In the genomic region with DNA sequence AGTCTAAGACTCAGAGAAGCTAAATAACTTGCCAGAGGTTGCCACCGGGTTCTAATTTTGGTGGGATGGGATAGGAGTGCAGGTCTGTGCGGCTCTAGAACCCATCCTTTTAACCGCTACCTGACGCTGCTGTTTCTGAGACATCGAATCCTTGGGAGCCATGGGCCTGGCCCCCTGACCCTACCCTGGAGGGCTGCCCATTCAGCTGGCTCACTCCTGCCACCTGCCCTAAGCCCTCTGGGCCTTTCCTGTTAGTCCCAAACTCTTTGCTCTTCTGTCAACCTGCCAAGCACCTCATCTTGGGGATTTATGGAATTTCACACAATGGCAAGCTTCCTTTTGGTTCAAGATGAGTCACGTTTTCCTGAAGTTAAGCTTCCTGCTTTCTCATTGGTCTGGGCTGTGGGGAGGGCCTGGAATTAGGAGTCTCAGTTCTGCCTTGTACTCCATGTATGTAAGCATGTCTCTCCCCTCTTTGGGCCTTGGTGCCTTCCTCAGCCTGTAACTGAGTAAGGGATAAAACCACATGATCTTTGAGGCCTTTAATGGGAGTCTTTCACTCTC, we compare ENCODE assay signal across 36 cellular contexts. TPM values are rescaled to one million over a fixed set of nuclear protein-coding genes. Genes with fewer than 3 reads are reported as not detected.
DNase-seq lines count a peak whose midpoint lies in the region; ATAC-seq, FAIRE-seq and TF ChIP-seq lines count a peak whose summit lies in the region.
"Had no signal": no experiment of that assay in that cellular context is flagged by ENCODE, and none has a peak within 500 bp of the region (broad histone marks: within the 10 kb centered on the region; RNA-seq: fewer than 3 reads in every experiment).

No MANE protein-coding gene starts in this region.

- H3K36me3 Mint-ChIP-seq in natural killer cell: no peaks in the 10 kb centered on the region
- H3K36me3 Mint-ChIP-seq: activated CD8-positive, alpha-beta memory T cell treated with anti-CD3 and anti-CD28 coated beads, Interleukin-2, amount 10 ng/mL, durations not matched to agents 7 days and 5 days; CD4-positive, alpha-beta memory T cell; mesothelial cell of epicardium; naive thymus-derived CD4-positive, alpha-beta T cell; WTC11 had no signal

- no peak overlapping the region for H3K4me2 ChIP-seq in keratinocyte (ENCODE audit: control insufficient read depth, extremely low read depth, insufficient read depth, low read depth, low read length)
- H3K4me2 ChIP-seq: hepatocyte had no signal

- POLR2A ChIA-PET in A673 (lab: Charles Lee; ENCODE audit: low non-redundant PET): no interaction called here

- no peak overlapping the region for H3K27ac ChIP-seq in A673 (ENCODE audit: low read depth, low read length, poor library complexity, severe bottlenecking)
- H3K27ac ChIP-seq in keratinocyte (ENCODE audit: control insufficient read depth, insufficient read depth, low read length): no peak overlapping the region
- H3K27ac ChIP-seq: brain microvascular endothelial cell, gastrocnemius medialis, hepatocyte, SJCRH30, thoracic aorta, vagina had no signal

- H3K4me3 ChIP-seq in A673 (ENCODE audit: low read depth, low read length, poor library complexity, severe bottlenecking) (no peak overlapping the region), cardiac fibroblast (replicated peaks in 1 of 2; ENCODE audit: low read depth in 2 of 2, low read length in 2 of 2) (no peak overlapping the region), keratinocyte (ENCODE audit: control insufficient read depth in 2 of 3, extremely low read depth in 1 of 3, insufficient read depth in 2 of 3, low read depth in 1 of 3, low read length in 3 of 3) (no peak overlapping the region)
- H3K4me3 ChIP-seq: gastrocnemius medialis, hepatocyte, SJCRH30, thoracic aorta, vagina had no signal

- no peaks in the 10 kb centered on the region for H3K4me1 ChIP-seq in A673 (ENCODE audit: insufficient read depth, low read length, poor library complexity, severe bottlenecking)
- peaks cover 19% of the 10 kb centered on the region for H3K4me1 ChIP-seq in keratinocyte (ENCODE audit: control insufficient read depth, extremely low read depth, insufficient read depth, low read length)
- H3K4me1 ChIP-seq: gastrocnemius medialis, SJCRH30 had no signal

- dilution Hi-C loops in keratinocyte (cut with MboI; ENCODE audit: extremely low pct_ligation_motif_present, low sequenced_read_pairs): no loop called here

- H4K20me1 ChIP-seq in keratinocyte (ENCODE audit: control insufficient read depth, extremely low read depth, insufficient read depth, low read length): peaks cover 6% of the 10 kb centered on the region

- no peaks in the 10 kb centered on the region for H3K9me3 Mint-ChIP-seq in natural killer cell
- H3K9me3 Mint-ChIP-seq: activated CD4-positive, alpha-beta T cell treated with anti-CD3 and anti-CD28 coated beads, Interleukin-2, amount 10 ng/mL, durations not matched to agents 7 days and 5 days; CD4-positive, alpha-beta memory T cell; mesothelial cell of epicardium; WTC11 had no signal

- H3K9ac ChIP-seq in keratinocyte (ENCODE audit: control insufficient read depth, extremely low read depth, insufficient read depth, low read length): no peak overlapping the region

- H3K4me3 Mint-ChIP-seq in natural killer cell: no peak overlapping the region
- H3K4me3 Mint-ChIP-seq: activated CD4-positive, alpha-beta T cell treated with anti-CD3 and anti-CD28 coated beads, Interleukin-2, amount 10 ng/mL, durations not matched to agents 7 days and 5 days; activated CD8-positive, alpha-beta memory T cell treated with anti-CD3 and anti-CD28 coated beads, Interleukin-2, amount 10 ng/mL, durations not matched to agents 7 days and 5 days; CD4-positive, alpha-beta memory T cell; mesothelial cell of epicardium; naive thymus-derived CD4-positive, alpha-beta T cell; WTC11 had no signal

- H3K27me3 ChIP-seq in A673 (replicated peaks; ENCODE audit: insufficient read depth, low read depth, low read length, poor library complexity) (no peaks in the 10 kb centered on the region), keratinocyte (ENCODE audit: control insufficient read depth, extremely low read depth, insufficient read depth, low read length) (peaks cover 4% of the 10 kb centered on the region)
- H3K27me3 ChIP-seq: brain microvascular endothelial cell, gastrocnemius medialis, SJCRH30, vagina had no signal

- no peak overlapping the region for H3K27ac Mint-ChIP-seq in natural killer cell
- H3K27ac Mint-ChIP-seq: activated CD4-positive, alpha-beta T cell treated with anti-CD3 and anti-CD28 coated beads, Interleukin-2, amount 10 ng/mL, durations not matched to agents 7 days and 5 days; activated CD8-positive, alpha-beta memory T cell treated with anti-CD3 and anti-CD28 coated beads, Interleukin-2, amount 10 ng/mL, durations not matched to agents 7 days and 5 days; CD4-positive, alpha-beta memory T cell; mesothelial cell of epicardium; naive thymus-derived CD4-positive, alpha-beta T cell; WTC11 had no signal

- peak; percentile 43 for FAIRE-seq in keratinocyte (lab: Jason Lieb, UNC)
- FAIRE-seq: A204.1, colon, GM19239 had no signal

- no peaks in the 10 kb centered on the region for H3K9me1 ChIP-seq in keratinocyte (ENCODE audit: control insufficient read depth, extremely low read depth, insufficient read depth, low read length)

- no peak for TF ChIP-seq CTCF in A673 (conservative IDR thresholded peaks at IDR 0.05; ENCODE audit: low read depth, low read length)
- TF ChIP-seq CTCF in cardiac fibroblast (IDR thresholded peaks at IDR 0.05; ENCODE audit: low read depth, low read length): no peak
- no peak for TF ChIP-seq CTCF in keratinocyte (optimal IDR thresholded peaks at IDR 0.05 in 1 of 3, IDR thresholded peaks at IDR 0.05 in 1 of 3, conservative IDR thresholded peaks at IDR 0.05 in 1 of 3; ENCODE audit: extremely low read depth in 1 of 3, insufficient read depth in 2 of 3, low read length in 3 of 3)
- TF ChIP-seq CTCF in natural killer cell (IDR thresholded peaks at IDR 0.05): no peak

- H3K4me1 Mint-ChIP-seq in natural killer cell: peaks cover 0 to 4% of the 10 kb centered on the region in 2 donors
- H3K4me1 Mint-ChIP-seq: activated CD4-positive, alpha-beta T cell treated with anti-CD3 and anti-CD28 coated beads, Interleukin-2, amount 10 ng/mL, durations not matched to agents 7 days and 5 days; mesothelial cell of epicardium had no signal

- H3K9me3 ChIP-seq in A673 (ENCODE audit: low read depth, low read length, poor library complexity, severe bottlenecking) (no peaks in the 10 kb centered on the region), keratinocyte (ENCODE audit: control insufficient read depth, low read depth, low read length) (no peaks in the 10 kb centered on the region)
- H3K9me3 ChIP-seq: gastrocnemius medialis, SJCRH30, thoracic aorta, vagina had no signal

- CTCF ChIA-PET in A673 (lab: Charles Lee): interaction anchor here (1.7 kb wide), 1 partner anchor 92 kb away, joined by 4 read pairs; no protein-coding TSS in a partner anchor

- no peak overlapping the region for H2AFZ ChIP-seq in keratinocyte (ENCODE audit: control insufficient read depth, low read length)
- H2AFZ ChIP-seq: hepatocyte had no signal

- H3K36me3 ChIP-seq in A673 (ENCODE audit: insufficient read depth, low read length, poor library complexity, severe bottlenecking) (no peaks in the 10 kb centered on the region), keratinocyte (ENCODE audit: control insufficient read depth in 2 of 2, extremely low read depth in 1 of 2, insufficient read depth in 2 of 2, low read length in 2 of 2) (no peaks in the 10 kb centered on the region)
- H3K36me3 ChIP-seq: brain microvascular endothelial cell, gastrocnemius medialis, SJCRH30, thoracic aorta, vagina had no signal

- no peaks in the 10 kb centered on the region for H3K79me2 ChIP-seq in keratinocyte (ENCODE audit: control insufficient read depth, insufficient read depth, low read length)
- H3K79me2 ChIP-seq: hepatocyte had no signal

- no TSS peak for BruUV-seq in A673 (replicated peaks; lab: Mats Ljungman, UMichigan)

- peaks cover 31 to 45% of the 10 kb centered on the region in 2 donors for H3K27me3 Mint-ChIP-seq in natural killer cell (ENCODE audit: low read depth in 2 of 2)

- DNase-seq in A673 (ENCODE audit: low spot score) (peak; percentile 31), HT1080 (ENCODE audit: low read depth) (peak; percentile 76), cardiac fibroblast (ENCODE audit: low read depth in 2 of 2) (peak; percentile 39 to 69), keratinocyte (ENCODE audit: low read depth, low spot score) (peak; percentile 15), natural killer cell (no peak), middle frontal gyrus (ENCODE audit: extremely low spot score, low spot score) (no peak)
- DNase-seq: activated CD4-positive, alpha-beta T cell treated with anti-CD3 and anti-CD28 coated beads, Interleukin-2, amount 10 ng/mL, durations not matched to agents 7 days and 5 days; activated CD8-positive, alpha-beta memory T cell treated with anti-CD3 and anti-CD28 coated beads, Interleukin-2, amount 10 ng/mL, durations not matched to agents 7 days and 5 days; activated T-cell treated with anti-CD3 and anti-CD28 coated beads, Interleukin-2, amount 50 U/mL, for 48 hours; AML-193; brain microvascular endothelial cell; CD4-positive, alpha-beta memory T cell; DMS 273 treated with DMSO at 0.1 percent for 48 hours; effector memory CD4-positive, alpha-beta T cell; gastrocnemius medialis; naive thymus-derived CD4-positive, alpha-beta T cell; NCI-H1092; NCI-H1694 treated with DMSO at 0.1 percent for 48 hours; NCI-H524; NK-92 treated with Interleukin-12 subunit alpha and Interleukin-12 subunit beta, amount 100 ng/mL, for 24 hours; nucleus accumbens; stimulated activated naive CD4-positive, alpha-beta T cell treated with Interleukin-2 at 50 U/mL for 16 hours had no signal

- intact Hi-C loops in A673 (cut with micrococcal nuclease; ENCODE audit: unreplicated experiment) (no loop called here), natural killer cell (cut with micrococcal nuclease) (no loop called here)

- no peak for ATAC-seq in natural killer cell
- ATAC-seq in GM18502 (IDR thresholded peaks at IDR 0.05; ENCODE audit: poor library complexity, unreplicated experiment): no peak
- ATAC-seq in GM21529 (IDR thresholded peaks at IDR 0.05; ENCODE audit: unreplicated experiment): no peak
- ATAC-seq: activated CD8-positive, alpha-beta memory T cell treated with anti-CD3 and anti-CD28 coated beads, Interleukin-2, amount 10 ng/mL, durations not matched to agents 7 days and 5 days; gastrocnemius medialis; naive thymus-derived CD4-positive, alpha-beta T cell; Panc1; WTC11 had no signal

RNA-seq across cellular contexts. Expression of gene ENHO, which starts 26.6 kb away (rescaled TPM):
- total RNA-seq in A673 (2021): 1.2 and 2.8 TPM in 2 replicates
- total RNA-seq in HT1080 (2014; rRNA removed; shearing (Covaris generic)): 5.0 TPM in 2 replicates
- polyA plus RNA-seq in HT1080 (2015; cell fraction: cytosol; rRNA removed): 0.84 and 0.96 TPM in 2 replicates
- polyA plus RNA-seq in HT1080 (2015; cell fraction: nucleus; rRNA removed): 0.12 and 0.13 TPM in 2 replicates
- 0.06 TPM in 1 of 3 replicates, not detected in the others for polyA plus RNA-seq in keratinocyte
- polyA plus RNA-seq in keratinocyte (2011; ENCODE audit: low read depth): not detected
- 0.06 TPM in 1 of 2 replicates, not detected in the other for polyA plus RNA-seq in keratinocyte (2011; cell fraction: cytosol; rRNA removed)
- polyA plus RNA-seq in keratinocyte (2011; cell fraction: nucleus; rRNA removed): not detected in 2 replicates
- not detected in 2 replicates for polyA plus RNA-seq in keratinocyte (2012; ENCODE audit: low replicate concordance)
- polyA minus RNA-seq in keratinocyte: not detected in 3 replicates
- polyA minus RNA-seq in keratinocyte (2011; cell fraction: cytosol; rRNA and poly(A)+ RNA removed): not detected
- not detected in 2 replicates for polyA minus RNA-seq in keratinocyte (2011; cell fraction: nucleus; rRNA and poly(A)+ RNA removed)
- total RNA-seq in natural killer cell: 1 to 10 TPM in 1 of 3 donors, under 1 TPM in 1, not detected in 1; 0.34 to 1.7 TPM
- total RNA-seq: activated CD4-positive, alpha-beta T cell treated with anti-CD3 and anti-CD28 coated beads, Interleukin-2, amount 10 ng/mL, durations not matched to agents 7 days and 5 days; activated CD8-positive, alpha-beta memory T cell treated with anti-CD3 and anti-CD28 coated beads, Interleukin-2, amount 10 ng/mL, durations not matched to agents 7 days and 5 days; CD4-positive, alpha-beta memory T cell; SJCRH30; thoracic aorta; vagina had no signal

RNA-seq across cellular contexts. Expression of gene DNAI1, which starts 37.6 kb away (rescaled TPM):
- 1.4 TPM in 1 of 2 replicates, not detected in the other for total RNA-seq in A673 (2021)
- not detected in 2 replicates for total RNA-seq in HT1080 (2014; rRNA removed; shearing (Covaris generic))
- not detected in 2 replicates for polyA plus RNA-seq in HT1080 (2015; cell fraction: cytosol; rRNA removed)
- polyA plus RNA-seq in HT1080 (2015; cell fraction: nucleus; rRNA removed): 0.11 TPM in 1 of 2 replicates, not detected in the other
- 0.08 TPM in 1 of 3 replicates, not detected in the others for polyA plus RNA-seq in keratinocyte
- not detected for polyA plus RNA-seq in keratinocyte (2011; ENCODE audit: low read depth)
- 0.04 TPM in 1 of 2 replicates, not detected in the other for polyA plus RNA-seq in keratinocyte (2011; cell fraction: cytosol; rRNA removed)
- 0.15 and 0.19 TPM in 2 replicates for polyA plus RNA-seq in keratinocyte (2011; cell fraction: nucleus; rRNA removed)
- polyA plus RNA-seq in keratinocyte (2012; ENCODE audit: low replicate concordance): not detected in 2 replicates
- polyA minus RNA-seq in keratinocyte: not detected in 3 replicates
- not detected for polyA minus RNA-seq in keratinocyte (2011; cell fraction: cytosol; rRNA and poly(A)+ RNA removed)
- polyA minus RNA-seq in keratinocyte (2011; cell fraction: nucleus; rRNA and poly(A)+ RNA removed): not detected in 2 replicates
- total RNA-seq in natural killer cell: not detected
- total RNA-seq: activated CD4-positive, alpha-beta T cell treated with anti-CD3 and anti-CD28 coated beads, Interleukin-2, amount 10 ng/mL, durations not matched to agents 7 days and 5 days; activated CD8-positive, alpha-beta memory T cell treated with anti-CD3 and anti-CD28 coated beads, Interleukin-2, amount 10 ng/mL, durations not matched to agents 7 days and 5 days; CD4-positive, alpha-beta memory T cell; G401; mesothelial cell of epicardium; naive thymus-derived CD4-positive, alpha-beta T cell; thoracic aorta; vagina had no signal
- polyA plus RNA-seq: CD4-positive, alpha-beta memory T cell; esophagus; hepatocyte; naive thymus-derived CD4-positive, alpha-beta T cell had no signal

RNA-seq across cellular contexts. Expression of gene FAM219A, which starts 37.9 kb away (rescaled TPM):
- total RNA-seq in A673 (2021) (62.1 and 63.3 TPM in 2 replicates), natural killer cell (10 to 100 TPM; 18.9 to 20.6 (median 19.2) TPM)
- 12.1 and 13.5 TPM in 2 replicates for total RNA-seq in HT1080 (2014; rRNA removed; shearing (Covaris generic))
- 17.0 and 17.7 TPM in 2 replicates for polyA plus RNA-seq in HT1080 (2015; cell fraction: cytosol; rRNA removed)
- 25.7 and 25.9 TPM in 2 replicates for polyA plus RNA-seq in HT1080 (2015; cell fraction: nucleus; rRNA removed)
- 8.9 to 10.6 TPM (median 9.2 TPM) in 3 replicates for polyA plus RNA-seq in keratinocyte
- 5.4 TPM for polyA plus RNA-seq in keratinocyte (2011; ENCODE audit: low read depth)
- polyA plus RNA-seq in keratinocyte (2011; cell fraction: cytosol; rRNA removed): 6.7 and 8.1 TPM in 2 replicates
- 31.8 and 32.1 TPM in 2 replicates for polyA plus RNA-seq in keratinocyte (2011; cell fraction: nucleus; rRNA removed)
- 9.6 and 13.4 TPM in 2 replicates for polyA plus RNA-seq in keratinocyte (2012; ENCODE audit: low replicate concordance)
- polyA minus RNA-seq in keratinocyte: 7.6 to 13.0 TPM (median 10.4 TPM) in 3 replicates
- 8.6 TPM for polyA minus RNA-seq in keratinocyte (2011; cell fraction: cytosol; rRNA and poly(A)+ RNA removed)
- 8.2 and 11.0 TPM in 2 replicates for polyA minus RNA-seq in keratinocyte (2011; cell fraction: nucleus; rRNA and poly(A)+ RNA removed)

Comparison
In these comparisons a context has a peak if more than half of its experiments do, and no peak if none do; other contexts are left out.
1. DNase-seq: peak in A673 (single experiment), HT1080 (single experiment), cardiac fibroblast (2 of 2) and keratinocyte (single experiment); none in natural killer cell (single experiment) and middle frontal gyrus (single experiment).